ENCODE assay signal across 20 cellular contexts in the genomic region with DNA sequence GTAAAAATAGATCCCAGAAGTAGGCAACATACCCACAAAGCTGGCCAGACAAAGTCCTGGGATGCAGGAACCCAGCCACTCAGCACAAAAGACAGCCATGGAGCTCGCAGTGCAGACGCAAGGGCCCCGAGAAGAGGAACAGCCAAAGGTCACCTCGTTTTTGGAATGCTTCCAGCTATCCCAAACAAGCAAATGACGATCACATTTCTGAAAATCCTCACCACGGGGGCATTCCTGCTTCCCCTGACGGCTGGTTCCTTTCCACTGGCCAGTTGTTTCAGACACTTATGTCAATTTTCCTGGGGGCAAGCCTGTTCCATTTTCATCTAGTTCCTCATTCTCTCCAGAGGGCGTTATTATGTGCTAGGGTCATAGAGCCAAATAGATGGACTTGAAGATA. TPM values are rescaled to one million over a fixed set of nuclear protein-coding genes. Genes with fewer than 3 reads are reported as not detected.
DNase-seq lines count a peak whose midpoint lies in the region; ATAC-seq lines count a peak whose summit lies in the region.
"Had no signal": no experiment of that assay in that cellular context is flagged by ENCODE, and none has a peak within 500 bp of the region (broad histone marks: within the 10 kb centered on the region; RNA-seq: fewer than 3 reads in every experiment).

No MANE protein-coding gene starts in this region.

- no peaks in the 10 kb centered on the region for H3K27me3 Mint-ChIP-seq in activated CD4-positive, alpha-beta T cell treated with anti-CD3 and anti-CD28 coated beads for 36 hours
- no peaks in the 10 kb centered on the region for H3K27me3 Mint-ChIP-seq in activated CD8-positive, alpha-beta T cell treated with anti-CD3 and anti-CD28 coated beads, Interleukin-2, amount 10 ng/mL, durations not matched to agents 7 days and 5 days (ENCODE audit: low read depth)
- H3K27me3 Mint-ChIP-seq in natural killer cell treated with Interleukin-12 subunit alpha and Interleukin-12 subunit beta and Interleukin-15 and Interleukin-18, amount 100 ng/mL, for 72 hours, result no peaks in the 10 kb centered on the region

- intact Hi-C loops in activated CD4-positive, alpha-beta T cell treated with anti-CD3 and anti-CD28 coated beads for 36 hours (cut with DNase I, micrococcal nuclease), result no loop called here

- no peak overlapping the region for H3K4me3 ChIP-seq in Karpas-422 (ENCODE audit: low read length)

- peaks cover 5% of the 10 kb centered on the region for H3K36me3 Mint-ChIP-seq in activated CD4-positive, alpha-beta T cell treated with anti-CD3 and anti-CD28 coated beads for 36 hours (ENCODE audit: low read depth)
- H3K36me3 Mint-ChIP-seq in activated CD8-positive, alpha-beta T cell treated with anti-CD3 and anti-CD28 coated beads, Interleukin-2, amount 10 ng/mL, durations not matched to agents 7 days and 5 days (ENCODE audit: low read depth), result peaks cover 14% of the 10 kb centered on the region
- peaks cover 11% of the 10 kb centered on the region for H3K36me3 Mint-ChIP-seq in natural killer cell treated with Interleukin-12 subunit alpha and Interleukin-12 subunit beta and Interleukin-15 and Interleukin-18, amount 100 ng/mL, for 72 hours

- no peaks in the 10 kb centered on the region for H3K9me3 Mint-ChIP-seq in activated CD4-positive, alpha-beta T cell treated with anti-CD3 and anti-CD28 coated beads for 36 hours (ENCODE audit: low read depth)
- H3K9me3 Mint-ChIP-seq in activated CD8-positive, alpha-beta T cell treated with anti-CD3 and anti-CD28 coated beads, Interleukin-2, amount 10 ng/mL, durations not matched to agents 7 days and 5 days (ENCODE audit: insufficient read depth), result peaks cover 12% of the 10 kb centered on the region
- H3K9me3 Mint-ChIP-seq in natural killer cell treated with Interleukin-12 subunit alpha and Interleukin-12 subunit beta and Interleukin-15 and Interleukin-18, amount 100 ng/mL, for 72 hours, result peaks cover 2% of the 10 kb centered on the region

- peak overlapping the region; percentile 79 for H3K4me2 ChIP-seq in Karpas-422 (ENCODE audit: low read depth, low read length, poor library complexity, severe bottlenecking)

- H2AFZ ChIP-seq in Karpas-422 (ENCODE audit: low read length), result peak overlapping the region; percentile 20; the same call in 1 of the 2 replicates

- H3K4me3 Mint-ChIP-seq in activated CD4-positive, alpha-beta T cell treated with anti-CD3 and anti-CD28 coated beads for 36 hours, result no peak overlapping the region
- H3K4me3 Mint-ChIP-seq in activated CD8-positive, alpha-beta T cell treated with anti-CD3 and anti-CD28 coated beads, Interleukin-2, amount 10 ng/mL, durations not matched to agents 7 days and 5 days, result peak overlapping the region; percentile 2
- peak overlapping the region; percentile 5 for H3K4me3 Mint-ChIP-seq in natural killer cell treated with Interleukin-12 subunit alpha and Interleukin-12 subunit beta and Interleukin-15 and Interleukin-18, amount 100 ng/mL, for 72 hours
- H3K4me3 Mint-ChIP-seq: T-helper 1 cell treated with Interleukin-12 subunit alpha and Interleukin-12 subunit beta and Interleukin-4 antibody, amounts not matched to agents 30 μg/mL and 1 μg/mL, for 36 hours had no signal

- H3K4me1 ChIP-seq in Karpas-422 (ENCODE audit: low read length), result peaks cover 31% of the 10 kb centered on the region

- peak overlapping the region; percentile 29 for H3K27ac Mint-ChIP-seq in activated CD4-positive, alpha-beta T cell treated with anti-CD3 and anti-CD28 coated beads for 36 hours
- H3K27ac Mint-ChIP-seq in activated CD8-positive, alpha-beta T cell treated with anti-CD3 and anti-CD28 coated beads, Interleukin-2, amount 10 ng/mL, durations not matched to agents 7 days and 5 days, result peak overlapping the region; percentile 70
- peak overlapping the region; percentile 84 to 94 for H3K27ac Mint-ChIP-seq in natural killer cell treated with Interleukin-12 subunit alpha and Interleukin-12 subunit beta and Interleukin-15 and Interleukin-18, amount 100 ng/mL, for 72 hours
- H3K27ac Mint-ChIP-seq: T-helper 1 cell treated with Interleukin-12 subunit alpha and Interleukin-12 subunit beta and Interleukin-4 antibody, amounts not matched to agents 30 μg/mL and 1 μg/mL, for 36 hours had no signal

- H3K9ac ChIP-seq in Karpas-422 (ENCODE audit: low read length), result peak overlapping the region; percentile 69; the same call in 1 of the 2 replicates

- H3K27ac ChIP-seq in Karpas-422 (ENCODE audit: low read length), result no peak overlapping the region
- H3K27ac ChIP-seq: RWPE1 had no signal

- ATAC-seq in activated CD4-positive, alpha-beta T cell treated with anti-CD3 and anti-CD28 coated beads for 36 hours, result no peak
- no peak for ATAC-seq in activated CD8-positive, alpha-beta T cell treated with anti-CD3 and anti-CD28 coated beads, Interleukin-2, amount 10 ng/mL, durations not matched to agents 7 days and 5 days
- ATAC-seq in natural killer cell treated with Interleukin-12 subunit alpha and Interleukin-12 subunit beta and Interleukin-15 and Interleukin-18, amount 100 ng/mL, for 72 hours, result no peak
- ATAC-seq in GM21367 (IDR thresholded peaks at IDR 0.05; ENCODE audit: unreplicated experiment) (no peak), GM21360 (IDR thresholded peaks at IDR 0.05; ENCODE audit: unreplicated experiment) (no peak)
- ATAC-seq: esophagus mucosa had no signal

- H3K27me3 ChIP-seq in Karpas-422 (ENCODE audit: low read length), result no peaks in the 10 kb centered on the region; the same call in 1 of the 2 replicates

- no peaks in the 10 kb centered on the region for H3K9me3 ChIP-seq in Karpas-422 (ENCODE audit: low read length)

- H3K36me3 ChIP-seq in Karpas-422 (ENCODE audit: insufficient read depth, low read length), result no peaks in the 10 kb centered on the region

- DNase-seq in activated CD4-positive, alpha-beta T cell treated with anti-CD3 and anti-CD28 coated beads for 36 hours, result no peak
- no peak for DNase-seq in activated CD4-positive, alpha-beta T cell treated with anti-CD3 and anti-CD28 coated beads for 48 hours
- DNase-seq in Karpas-422, result no peak
- DNase-seq in activated CD8-positive, alpha-beta T cell treated with anti-CD3 and anti-CD28 coated beads, Interleukin-2, amount 10 ng/mL, durations not matched to agents 7 days and 5 days, result no peak
- DNase-seq in natural killer cell treated with Interleukin-12 subunit alpha and Interleukin-12 subunit beta and Interleukin-15 and Interleukin-18, amount 100 ng/mL, for 72 hours (ENCODE audit: low spot score), result no peak
- no peak for DNase-seq in stimulated activated CD8-positive, alpha-beta memory T cell treated with anti-CD3 and anti-CD28 coated beads, Interleukin-4, amount 100 ng/mL, for 48 hours
- DNase-seq: dermis blood vessel endothelial cell; head of caudate nucleus; kidney; NCI-H187; NCI-H526; stimulated activated CD4-positive, alpha-beta T cell treated with anti-CD3 and anti-CD28 coated beads, Interleukin-12 subunit alpha, Interleukin-12 subunit beta, amount 100 ng/mL, for 4 hours had no signal

- POLR2A ChIA-PET in activated CD4-positive, alpha-beta T cell treated with anti-CD3 and anti-CD28 coated beads for 36 hours (lab: Charles Lee), result interaction anchor here (1.2 kb wide), 1 partner anchor 16 kb away, joined by 4 read pairs; no protein-coding TSS in a partner anchor
- POLR2A ChIA-PET in activated CD8-positive, alpha-beta T cell treated with anti-CD3 and anti-CD28 coated beads, Interleukin-2, amount 10 ng/mL, durations not matched to agents 7 days and 5 days (lab: Charles Lee), result interaction anchor here (2.4 to 3.2 kb wide), 3 partner anchors 10 to 27 kb away, joined by 11 to 20 read pairs (median 12); no protein-coding TSS in a partner anchor

- H3K79me2 ChIP-seq in Karpas-422 (ENCODE audit: low read length), result no peaks in the 10 kb centered on the region

- H4K20me1 ChIP-seq in Karpas-422 (ENCODE audit: insufficient read depth, low read depth, low read length), result no peaks in the 10 kb centered on the region

- CTCF ChIA-PET in activated CD4-positive, alpha-beta T cell treated with anti-CD3 and anti-CD28 coated beads for 36 hours (lab: Charles Lee), result interaction anchor here (0.7 to 2.2 kb wide), 8 partner anchors 9 to 475 kb away, joined by 3 to 7 read pairs (median 4); no protein-coding TSS in a partner anchor
- CTCF ChIA-PET in activated CD8-positive, alpha-beta T cell treated with anti-CD3 and anti-CD28 coated beads, Interleukin-2, amount 10 ng/mL, durations not matched to agents 7 days and 5 days (lab: Charles Lee), result interaction anchor here (1.2 to 4.6 kb wide), 8 partner anchors 8 to 77 kb away, joined by 3 to 59 read pairs (median 8); no protein-coding TSS in a partner anchor

- H3K4me1 Mint-ChIP-seq in activated CD4-positive, alpha-beta T cell treated with anti-CD3 and anti-CD28 coated beads for 36 hours, result peaks cover 61% of the 10 kb centered on the region
- H3K4me1 Mint-ChIP-seq in activated CD8-positive, alpha-beta T cell treated with anti-CD3 and anti-CD28 coated beads, Interleukin-2, amount 10 ng/mL, durations not matched to agents 7 days and 5 days (ENCODE audit: low read depth), result peaks cover 70% of the 10 kb centered on the region
- H3K4me1 Mint-ChIP-seq in natural killer cell treated with Interleukin-12 subunit alpha and Interleukin-12 subunit beta and Interleukin-15 and Interleukin-18, amount 100 ng/mL, for 72 hours (ENCODE audit: low read depth in 2 of 2), result peaks cover 55 to 68% of the 10 kb centered on the region in 2 donors

- H3K9me2 ChIP-seq in Karpas-422 (replicated peaks; ENCODE audit: insufficient read depth, low read length), result no peaks in the 10 kb centered on the region

RNA-seq across cellular contexts. Expression of a gene that starts 21.3 kb away (rescaled TPM):
- 100 to 1,000 TPM; 245 to 260 TPM for total RNA-seq in activated CD4-positive, alpha-beta T cell treated with anti-CD3 and anti-CD28 coated beads for 36 hours
- total RNA-seq in Karpas-422 (2014; rRNA removed; shearing (Covaris generic); ENCODE audit: low replicate concordance), result 117 and 118 TPM in 2 replicates
- total RNA-seq in activated CD8-positive, alpha-beta T cell treated with anti-CD3 and anti-CD28 coated beads, Interleukin-2, amount 10 ng/mL, durations not matched to agents 7 days and 5 days, result 100 to 1,000 TPM; 370 to 374 TPM
- total RNA-seq in natural killer cell treated with Interleukin-12 subunit alpha and Interleukin-12 subunit beta and Interleukin-15 and Interleukin-18, amount 100 ng/mL, for 72 hours, result 100 to 1,000 TPM; 290 to 416 TPM
- total RNA-seq: A172, G401, LHCN-M2 had no signal

Comparison
In these comparisons a context has a peak if more than half of its experiments do, and no peak if none do; other contexts are left out.
1. H3K27ac Mint-ChIP-seq: peak in every context shown above with its lines; median percentile 89 in natural killer cell treated with Interleukin-12 subunit alpha and Interleukin-12 subunit beta and Interleukin-15 and Interleukin-18, amount 100 ng/mL, for 72 hours; 70 in activated CD8-positive, alpha-beta T cell treated with anti-CD3 and anti-CD28 coated beads, Interleukin-2, amount 10 ng/mL, durations not matched to agents 7 days and 5 days; 29 in activated CD4-positive, alpha-beta T cell treated with anti-CD3 and anti-CD28 coated beads for 36 hours.